Comparison of ENCODE assay signal across 33 cellular contexts in genomic region chr3:6097021-6097420, GRCh38.
"Had no signal": no experiment of that assay in that cellular context is flagged by ENCODE, and none has a peak within 500 bp of the region (broad histone marks: within the 10 kb centered on the region; RNA-seq: fewer than 3 reads in every experiment).

No MANE protein-coding gene starts in this region.

- H3K27ac ChIP-seq: breast epithelium, cardiac muscle cell, colonic mucosa, epithelial cell of prostate, esophagus squamous epithelium, gastroesophageal sphincter, heart right ventricle, WERI-Rb-1 had no signal

- H3K9me3 Mint-ChIP-seq: activated B cell treated with CpG ODN at 0.5 μM for 24 hours; activated CD8-positive, alpha-beta T cell treated with anti-CD3 and anti-CD28 coated beads for 36 hours; activated T-cell treated with anti-CD3 and anti-CD28 coated beads, Interleukin-2, amount 50 U/mL, for 4 hours; activated T-helper 17 cell treated with anti-CD3 and anti-CD28 coated beads, Interleukin-2, amount 50 U/mL, for 72 hours had no signal

- H3K36me3 ChIP-seq: breast epithelium, cardiac muscle cell, colonic mucosa, esophagus squamous epithelium, gastroesophageal sphincter, heart right ventricle, WERI-Rb-1 had no signal

- ATAC-seq: activated CD4-positive, CD25-positive, alpha-beta regulatory T cell treated with anti-CD3 and anti-CD28 coated beads, Interleukin-2, amount 50 U/mL, for 24 hours; activated CD8-positive, alpha-beta T cell treated with anti-CD3 and anti-CD28 coated beads for 36 hours; activated T-cell treated with anti-CD3 and anti-CD28 coated beads, Interleukin-2, amount 50 U/mL, for 4 hours; activated T-helper 17 cell treated with anti-CD3 and anti-CD28 coated beads, Interleukin-2, amount 50 U/mL, for 72 hours; gastroesophageal sphincter; heart right ventricle; T-helper 17 cell had no signal

- H3K4me3 Mint-ChIP-seq: activated B cell treated with CpG ODN at 0.5 μM for 24 hours; activated CD8-positive, alpha-beta T cell treated with anti-CD3 and anti-CD28 coated beads for 36 hours; activated naive CD8-positive, alpha-beta T cell; activated T-cell treated with anti-CD3 and anti-CD28 coated beads, Interleukin-2, amount 50 U/mL, for 4 hours; activated T-helper 17 cell treated with anti-CD3 and anti-CD28 coated beads, Interleukin-2, amount 50 U/mL, for 72 hours; brain; T-helper 17 cell; T-helper 2 cell treated with Interferon-gamma antibody and Interleukin-4, amounts not matched to agents 5 μg/mL and 100 μg/mL, for 36 hours had no signal

- H3K4me3 ChIP-seq: breast epithelium, cardiac muscle cell, colonic mucosa, esophagus squamous epithelium, gastroesophageal sphincter, heart right ventricle had no signal

- FAIRE-seq: endometrium, endothelial cell of umbilical vein had no signal

- H3K4me1 Mint-ChIP-seq: activated B cell treated with CpG ODN at 0.5 μM for 24 hours; activated T-helper 17 cell treated with anti-CD3 and anti-CD28 coated beads, Interleukin-2, amount 50 U/mL, for 72 hours; brain; T-helper 17 cell had no signal

- H3K27ac Mint-ChIP-seq: activated B cell treated with CpG ODN at 0.5 μM for 24 hours; activated CD8-positive, alpha-beta T cell treated with anti-CD3 and anti-CD28 coated beads for 36 hours; activated naive CD8-positive, alpha-beta T cell; activated T-helper 17 cell treated with anti-CD3 and anti-CD28 coated beads, Interleukin-2, amount 50 U/mL, for 72 hours; brain; T-helper 17 cell; T-helper 2 cell treated with Interferon-gamma antibody and Interleukin-4, amounts not matched to agents 5 μg/mL and 100 μg/mL, for 36 hours had no signal

- H3K4me1 ChIP-seq: breast epithelium, colonic mucosa, esophagus squamous epithelium, heart right ventricle had no signal

- DNase-seq: activated B cell treated with CpG ODN at 0.5 μM for 24 hours; activated CD4-positive, alpha-beta T cell treated with anti-CD3 and anti-CD28 coated beads for 48 hours; activated CD4-positive, alpha-beta T cell treated with anti-CD3 and anti-CD28 coated beads, Interleukin-2, amount 50 U/mL, for 1 hour; activated CD4-positive, alpha-beta T cell treated with anti-CD3 and anti-CD28 coated beads, Interleukin-2, amount 50 U/mL, for 48 hours; activated CD8-positive, alpha-beta memory T cell treated with anti-CD3 and anti-CD28 coated beads for 24 hours; activated CD8-positive, alpha-beta T cell treated with anti-CD3 and anti-CD28 coated beads for 36 hours; activated effector memory CD4-positive, alpha-beta T cell treated with Interleukin-2 at 50 U/mL for 16 hours; activated gamma-delta T cell treated with Interleukin-2 at 50 U/mL for 16 hours; activated naive CD4-positive, alpha-beta T cell treated with anti-CD3 and anti-CD28 coated beads, Interleukin-2, amount 50 U/mL, for 16 hours; activated naive CD4-positive, alpha-beta T cell treated with Interleukin-2 at 50 U/mL for 16 hours; activated T-cell treated with anti-CD3 and anti-CD28 coated beads, Interleukin-2, amount 50 U/mL, for 4 hours; amniotic stem cell; central memory CD4-positive, alpha-beta T cell; cerebellar nuclear complex; colonic mucosa; effector CD8-positive, alpha-beta T cell; esophagus squamous epithelium; foreskin melanocyte; heart right ventricle; T-helper 17 cell; T1000; WERI-Rb-1 had no signal

- H3K27me3 Mint-ChIP-seq: activated B cell treated with CpG ODN at 0.5 μM for 24 hours; activated CD8-positive, alpha-beta T cell treated with anti-CD3 and anti-CD28 coated beads for 36 hours; activated naive CD8-positive, alpha-beta T cell; activated T-helper 17 cell treated with anti-CD3 and anti-CD28 coated beads, Interleukin-2, amount 50 U/mL, for 72 hours; T-helper 17 cell had no signal

- H3K9me3 ChIP-seq: breast epithelium, colonic mucosa, esophagus squamous epithelium, gastroesophageal sphincter, heart right ventricle had no signal

- H3K27me3 ChIP-seq: breast epithelium, cardiac muscle cell, colonic mucosa, esophagus squamous epithelium, gastroesophageal sphincter, heart right ventricle had no signal

- H3K36me3 Mint-ChIP-seq: activated naive CD8-positive, alpha-beta T cell; brain had no signal
